Comparison of ENCODE assay signal across 19 cellular contexts in genomic region chr16:9027070-9027799, GRCh38.
"Had no signal": no experiment of that assay in that cellular context is flagged by ENCODE, and none has a peak within 500 bp of the region (broad histone marks: within the 10 kb centered on the region; RNA-seq: fewer than 3 reads in every experiment).

No MANE protein-coding gene starts in this region.

- H3K36me3 ChIP-seq: cardiac muscle cell, gastrocnemius medialis, sigmoid colon had no signal

- DNase-seq: activated CD4-positive, alpha-beta memory T cell treated with anti-CD3 and anti-CD28 coated beads, Interleukin-2, amount 10 ng/mL, durations not matched to agents 7 days and 5 days; activated CD4-positive, alpha-beta T cell treated with anti-CD3 and anti-CD28 coated beads, Interleukin-2, amount 10 ng/mL, durations not matched to agents 24 days and 14 days; activated effector memory CD4-positive, alpha-beta T cell treated with Interleukin-2 at 50 U/mL for 16 hours; activated naive CD4-positive, alpha-beta T cell treated with anti-CD3 and anti-CD28 coated beads for 36 hours; activated naive CD8-positive, alpha-beta T cell treated with anti-CD3 and anti-CD28 coated beads, Interleukin-2, amount 10 ng/mL, durations not matched to agents 7 days and 5 days; activated T-cell treated with anti-CD3 and anti-CD28 coated beads, Interleukin-2, amount 50 U/mL, for 72 hours; amniotic stem cell; cortex of kidney; gastrocnemius medialis; hypothalamus; left cardiac atrium; mesenchymal stem cell; naive B cell; occipital lobe; sigmoid colon; stimulated activated CD4-positive, alpha-beta T cell treated with anti-CD3 and anti-CD28 coated beads, Interleukin-4, amount 100 ng/mL, for 1 hour; stimulated activated naive CD4-positive, alpha-beta T cell treated with Interleukin-2 at 50 U/mL for 16 hours had no signal

- FAIRE-seq: islet of Langerhans had no signal

- H3K9me3 ChIP-seq: gastrocnemius medialis, sigmoid colon had no signal

- H3K27me3 ChIP-seq: cardiac muscle cell, gastrocnemius medialis, sigmoid colon had no signal

- H3K4me3 ChIP-seq: cardiac muscle cell, gastrocnemius medialis, sigmoid colon had no signal

- H3K4me1 ChIP-seq: gastrocnemius medialis, sigmoid colon had no signal

- H3K27ac ChIP-seq: cardiac muscle cell, gastrocnemius medialis, sigmoid colon had no signal
